14 cellular contexts compared by ENCODE assay signal in the genomic region with DNA sequence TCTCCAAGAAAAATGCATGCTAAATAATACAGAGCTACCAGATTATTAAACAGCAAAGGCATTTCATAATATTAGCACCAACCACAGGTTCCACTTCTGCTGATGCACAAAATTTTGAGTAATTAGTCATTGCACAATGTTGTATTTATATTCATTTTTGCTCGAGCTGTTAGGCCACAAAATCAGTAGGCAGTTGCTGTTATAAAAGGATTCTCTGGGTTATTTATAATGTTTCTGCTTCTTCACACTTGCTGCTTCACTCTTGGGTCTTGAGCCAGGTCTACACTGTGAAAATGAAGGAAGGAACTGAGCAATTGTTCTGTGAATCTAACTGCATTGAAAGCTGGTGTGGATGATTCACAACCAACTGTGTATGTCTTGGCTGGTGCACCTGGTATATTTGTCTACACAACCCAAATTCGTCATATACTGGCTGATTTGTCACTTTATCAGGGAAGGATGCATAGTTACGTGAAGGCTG. TPM values are rescaled to one million over a fixed set of nuclear protein-coding genes. Genes with fewer than 3 reads are reported as not detected.
DNase-seq lines count a peak whose midpoint lies in the region; ATAC-seq, FAIRE-seq and TF ChIP-seq lines count a peak whose summit lies in the region.
"Had no signal": no experiment of that assay in that cellular context is flagged by ENCODE, and none has a peak within 500 bp of the region (broad histone marks: within the 10 kb centered on the region; RNA-seq: fewer than 3 reads in every experiment).

No MANE protein-coding gene starts in this region.

- H3K36me3 Mint-ChIP-seq in MCF 10A (ENCODE audit: insufficient read depth, unreplicated experiment): peaks cover 5% of the 10 kb centered on the region

- H3K27me3 ChIP-seq in breast epithelium: no peaks in the 10 kb centered on the region
- H3K27me3 ChIP-seq: BE2C, uterus had no signal

- no peaks in the 10 kb centered on the region for H3K27me3 Mint-ChIP-seq in MCF 10A (ENCODE audit: insufficient read depth, unreplicated experiment)

- H3K27ac ChIP-seq in breast epithelium (no peak overlapping the region), SK-N-MC (peak overlapping the region; percentile 65; the same call in 1 of the 2 replicates)
- H3K27ac ChIP-seq: uterus had no signal

- POLR2A ChIA-PET in MCF 10A (lab: Yijun Ruan, JAX): interaction anchor here (0.6 to 2.9 kb wide), 32 partner anchors 9 to 774 kb away, joined by 3 to 27 read pairs (median 3); partner anchors contain the start of genes BABAM2, MRPL33 and RBKS

- H3K27ac Mint-ChIP-seq in MCF 10A (ENCODE audit: low read depth, unreplicated experiment): peak overlapping the region; percentile 85
- H3K27ac Mint-ChIP-seq: GM23338 had no signal

- H3K9ac ChIP-seq in SK-N-MC (ENCODE audit: insufficient read length): no peak overlapping the region

- ATAC-seq in GM18517 (IDR thresholded peaks at IDR 0.05; ENCODE audit: unreplicated experiment): no peak
- ATAC-seq: GM23338 had no signal

- CTCF ChIA-PET in MCF 10A (lab: Yijun Ruan, JAX): interaction anchor here (0.6 to 1.6 kb wide), 5 partner anchors 37 to 152 kb away, joined by 3 to 4 read pairs (median 4); no protein-coding TSS in a partner anchor

- H3K36me3 ChIP-seq in breast epithelium (no peaks in the 10 kb centered on the region), SK-N-MC (ENCODE audit: insufficient read depth, low read length) (no peaks in the 10 kb centered on the region)
- H3K36me3 ChIP-seq: BE2C, uterus had no signal

- no peaks in the 10 kb centered on the region for H3K4me1 ChIP-seq in breast epithelium
- H3K4me1 ChIP-seq: BE2C, uterus had no signal

- peak; percentile 91 for FAIRE-seq in urothelium cell line (lab: Jason Lieb, UNC)
- no peak for FAIRE-seq in frontal cortex (lab: Jason Lieb, UNC)

- H3K4me3 Mint-ChIP-seq in MCF 10A (ENCODE audit: unreplicated experiment): peak overlapping the region; percentile 38
- H3K4me3 Mint-ChIP-seq: GM23338 had no signal

- H3K9me3 Mint-ChIP-seq in MCF 10A (ENCODE audit: unreplicated experiment): no peaks in the 10 kb centered on the region
- H3K9me3 Mint-ChIP-seq: GM23338 had no signal

- H3K4me1 Mint-ChIP-seq in MCF 10A (ENCODE audit: insufficient read depth, unreplicated experiment): peaks cover 33% of the 10 kb centered on the region
- H3K4me1 Mint-ChIP-seq: GM23338 had no signal

- BruUV-seq in MCF 10A (replicated peaks; lab: Mats Ljungman, UMichigan): no TSS peak

- TF ChIP-seq POLR2A in breast epithelium (IDR thresholded peaks at IDR 0.05): no peak

- H3K4me3 ChIP-seq in breast epithelium (no peak overlapping the region), SK-N-MC (0 out of 2 replicates have a peak overlapping the region, but pooled peaks have one; percentile 17), fibroblast of villous mesenchyme (ENCODE audit: low read depth, low read length) (no peak overlapping the region)
- H3K4me3 ChIP-seq: GM23338, uterus had no signal

- intact Hi-C loops in MCF 10A (cut with micrococcal nuclease) (loop anchor here (1.0 kb wide), 1 partner anchor 10 kb away; no protein-coding TSS in a partner anchor), breast epithelium (cut with DNase I; ENCODE audit: low total_unique reads) (no loop called here)

- H3K9me3 ChIP-seq in breast epithelium: no peaks in the 10 kb centered on the region
- H3K9me3 ChIP-seq in SK-N-MC (ENCODE audit: low read depth, low read length): no peaks in the 10 kb centered on the region
- H3K9me3 ChIP-seq: BE2C, uterus had no signal

- TF ChIP-seq CTCF in MCF 10A (IDR thresholded peaks at IDR 0.05; ENCODE audit: unreplicated experiment): no peak
- no peak for TF ChIP-seq CTCF in breast epithelium (IDR thresholded peaks at IDR 0.05)
- TF ChIP-seq CTCF in fibroblast of villous mesenchyme (IDR thresholded peaks at IDR 0.05; ENCODE audit: insufficient read depth, low read depth, low read length): no peak

- DNase-seq in MCF 10A (ENCODE audit: unreplicated experiment): peak; percentile 82
- DNase-seq in breast epithelium (ENCODE audit: low spot score in 2 of 2): no peak
- DNase-seq in SK-N-MC (ENCODE audit: low read depth, low spot score): peak; percentile 66
- peak; percentile 77 for DNase-seq in fibroblast of villous mesenchyme (ENCODE audit: low read depth)
- DNase-seq in urothelium cell line (ENCODE audit: low spot score): peak; percentile 72
- no peak for DNase-seq in frontal cortex (ENCODE audit: low spot score in 2 of 2)
- DNase-seq in NCI-H1694 (lab: John Stamatoyannopoulos, UW): no peak
- DNase-seq: activated gamma-delta T cell; BE2C; NCI-H1694 treated with DMSO at 0.1 percent for 48 hours; stimulated activated CD4-positive, alpha-beta T cell treated with anti-CD3 and anti-CD28 coated beads, Interleukin-4, amount 100 ng/mL, for 1 hour; uterus had no signal

RNA-seq across cellular contexts. Expression of gene MRPL33, which starts 38.3 kb away (rescaled TPM):
- total RNA-seq in MCF 10A (2022) (204 and 233 TPM in 2 replicates), breast epithelium (10 to 100 TPM; 88.2 to 93.3 (median 89.7) TPM), fibroblast of villous mesenchyme (112 and 119 TPM in 2 replicates), frontal cortex (56.7 TPM)

Comparison
In these comparisons a context has a peak if more than half of its experiments do, and no peak if none do; other contexts are left out.
1. DNase-seq: peak in MCF 10A (single experiment), SK-N-MC (single experiment), fibroblast of villous mesenchyme (single experiment) and urothelium cell line (single experiment); none in breast epithelium (0 of 2), frontal cortex (0 of 2) and NCI-H1694 (single experiment).